ENCODE assay signal across 8 cellular contexts in genomic region chr12:55966408-55967281, GRCh38. TPM values are rescaled to one million over a fixed set of nuclear protein-coding genes. Genes with fewer than 3 reads are reported as not detected.
A peak's percentile ranks its signal among the peaks of the same experiment; 100 is the strongest.
DNase-seq lines count a peak whose midpoint lies in the region; ATAC-seq, FAIRE-seq and TF ChIP-seq lines count a peak whose summit lies in the region.

Gene CDK2 (plus strand): TSS chr12:55966830. CDS start chr12:55967009, 179 bp downstream.

- H4K8ac ChIP-seq in H1 (ENCODE audit: extremely low read depth, insufficient read depth, low read length) (peak within 1 kb of the TSS; percentile 69; the same call in 1 of the 2 replicates), mesendoderm (ENCODE audit: low read depth, low read length) (no peak within 1 kb of the TSS)

- H2BK15ac ChIP-seq in H1 (ENCODE audit: low read length) = no peak within 1 kb of the TSS
- no peak within 1 kb of the TSS for H2BK15ac ChIP-seq in mesendoderm (replicated peaks; ENCODE audit: low read depth)

- H3K27me3 ChIP-seq in H1 (replicated peaks in 1 of 4; ENCODE audit: control insufficient read depth in 3 of 4, extremely low read depth in 1 of 4, insufficient read depth in 3 of 4, low read length in 3 of 4) (no peaks in the 10 kb centered on the region), mesendoderm (ENCODE audit: insufficient read depth, low read length, poor library complexity) (no peaks in the 10 kb centered on the region)

- no peak for TF ChIP-seq EP300 in H1 (IDR thresholded peaks at IDR 0.05; ENCODE audit: borderline replicate concordance in 1 of 2, low read depth in 2 of 2, low read length in 2 of 2)

- DNase-seq in COLO829 (ENCODE audit: low spot score) = peak; percentile 86
- peak; percentile 84 for DNase-seq in HPDE6-E6E7 (ENCODE audit: extremely low spot score)
- peak; percentile 77 to 87 for DNase-seq in NOMO-1 (lab: John Stamatoyannopoulos, UW; ENCODE audit: unreplicated experiment in 2 of 2)
- peak; percentile 78 to 81 for DNase-seq in activated CD8-positive, alpha-beta memory T cell treated with anti-CD3 and anti-CD28 coated beads for 4 hours (ENCODE audit: low read depth in 2 of 2)
- peak in 1 of 2 experiments; percentile 98 for DNase-seq in H1 (ENCODE audit: low read depth in 1 of 2, low spot score in 2 of 2)
- peak; percentile 93 for DNase-seq in mesendoderm
- peak; percentile 84 for DNase-seq in stimulated activated CD8-positive, alpha-beta memory T cell treated with anti-CD3 and anti-CD28 coated beads, Interleukin-12 subunit alpha, Interleukin-12 subunit beta, amount 100 ng/mL, for 4 hours (ENCODE audit: low read depth)

- TF ChIP-seq POLR2A in H1 (IDR thresholded peaks at IDR 0.05; ENCODE audit: control extremely low read depth in 1 of 2, low read depth in 2 of 2, low read length in 2 of 2) = peak; percentile 31 to 73

- H2BK5ac ChIP-seq in H1 (ENCODE audit: low read depth, low read length) (peak within 1 kb of the TSS; percentile 75; the same call in 1 of the 2 replicates), mesendoderm (ENCODE audit: low read length) (peak within 1 kb of the TSS; percentile 76)

- no peak within 1 kb of the TSS for H2BK20ac ChIP-seq in H1 (ENCODE audit: low read length)

- FAIRE-seq in H1 (lab: Jason Lieb, UNC) = no peak

- CTCF ChIA-PET in H1 (lab: Charles Lee; ENCODE audit: partially characterized antibody) = interaction anchor here (0.6 to 1.4 kb wide), 3 partner anchors 36 to 1040 kb away, joined by 3 to 5 read pairs (median 3); no protein-coding TSS in a partner anchor

- H3K18ac ChIP-seq in H1 (ENCODE audit: extremely low read depth, low read length) (peak within 1 kb of the TSS; percentile 62), mesendoderm (ENCODE audit: low read length) (peak within 1 kb of the TSS; percentile 91)

- no peak within 1 kb of the TSS for H4K91ac ChIP-seq in H1 (replicated peaks; ENCODE audit: insufficient read length, low read length)

- no peak within 1 kb of the TSS for H2BK120ac ChIP-seq in H1 (replicated peaks; ENCODE audit: low read depth, low read length)
- peak within 1 kb of the TSS; percentile 6 for H2BK120ac ChIP-seq in mesendoderm (ENCODE audit: low read depth, low read length)

- peak within 1 kb of the TSS; percentile 75 for H2BK12ac ChIP-seq in H1 (ENCODE audit: low read depth, low read length)

- H3K36me3 ChIP-seq in H1 (ENCODE audit: control insufficient read depth in 2 of 4, insufficient read depth in 4 of 4, low read length in 3 of 4) (peaks cover 2 to 27% (median 14%) of the 10 kb centered on the region in 4 experiments; a peak in 5 of 8 replicates), mesendoderm (ENCODE audit: control insufficient read depth, insufficient read depth, low read length) (peaks cover 3% of the 10 kb centered on the region)

- H3K79me1 ChIP-seq in H1 (ENCODE audit: low read depth, low read length) (peaks cover 2% of the 10 kb centered on the region; the same call in 1 of the 2 replicates), mesendoderm (ENCODE audit: low read length) (peaks cover 8% of the 10 kb centered on the region)

- WGBS in H1 (ENCODE audit: extremely low coverage in 1 of 2, insufficient coverage in 1 of 2, insufficient read length in 1 of 2, insufficient replicate concordance in 2 of 2, low coverage in 1 of 2, low lambda C conversion rate in 2 of 2, missing lambda C conversion rate in 1 of 2), 2 experiments = 2% methylated on average over 37 of the region's 45 CpGs; no CpG with 5 or more reads in 1 of the 2 experiments
- no CpG with 5 or more reads among the region's 45 CpGs for WGBS in mesendoderm (ENCODE audit: extremely low coverage, insufficient coverage, low lambda C conversion rate)

- POLR2A ChIA-PET in H1 (lab: Charles Lee; ENCODE audit: partially characterized antibody) = interaction anchor here (0.6 to 2.1 kb wide), 8 partner anchors 8 to 222 kb away, joined by 3 to 6 read pairs (median 4); partner anchors contain the start of gene SUOX

- no peaks in the 10 kb centered on the region for H3K9me3 ChIP-seq in H1 (ENCODE audit: insufficient read depth in 2 of 2, low read depth in 1 of 2, low read length in 1 of 2)

- TF ChIP-seq CTCF in H1 (IDR thresholded peaks at IDR 0.05; ENCODE audit: control extremely low read depth in 1 of 3, insufficient read depth in 1 of 3, low read depth in 1 of 3, low read length in 3 of 3) = no peak

- H3K14ac ChIP-seq in H1 (ENCODE audit: insufficient read length) = no peak within 1 kb of the TSS

- H3K4ac ChIP-seq in H1 (replicated peaks; ENCODE audit: insufficient read length, low read depth, low read length) = no peak within 1 kb of the TSS
- peak within 1 kb of the TSS; percentile 17 for H3K4ac ChIP-seq in mesendoderm (ENCODE audit: low read depth, low read length)

- peaks cover 12% of the 10 kb centered on the region; the same call in 1 of the 2 replicates for H3K23me2 ChIP-seq in H1 (ENCODE audit: low read depth, low read length)

- H4K5ac ChIP-seq in H1 (ENCODE audit: insufficient read length, low read depth, low read length) (no peak within 1 kb of the TSS), mesendoderm (ENCODE audit: low read length) (no peak within 1 kb of the TSS)

- H4K20me1 ChIP-seq in H1 (replicated peaks in 1 of 2; ENCODE audit: control insufficient read depth in 1 of 2, insufficient read depth in 2 of 2, low read length in 2 of 2) = no peaks in the 10 kb centered on the region

- H3K4me2 ChIP-seq in H1 (ENCODE audit: insufficient read depth in 1 of 2, low read depth in 2 of 2, low read length in 2 of 2) (peak within 1 kb of the TSS; percentile 78 to 90), mesendoderm (ENCODE audit: low read length) (peak within 1 kb of the TSS; percentile 93)

- no peak within 1 kb of the TSS for H2AK5ac ChIP-seq in H1 (ENCODE audit: low read depth, low read length)
- H2AK5ac ChIP-seq in mesendoderm (ENCODE audit: low read length) = peak within 1 kb of the TSS; percentile 91

- peak within 1 kb of the TSS; percentile 33; the same call in 1 of the 2 replicates for H2AFZ ChIP-seq in H1 (ENCODE audit: low read length)

- H3K4me3 ChIP-seq in H1 (ENCODE audit: extremely low read depth in 1 of 4, insufficient read depth in 2 of 4, low read depth in 3 of 4, low read length in 4 of 4) (peak within 1 kb of the TSS; percentile 78 to 93 (median 88)), mesendoderm (ENCODE audit: low read length) (peak within 1 kb of the TSS; percentile 86)

- H3K9ac ChIP-seq in H1 (replicated peaks in 1 of 4; ENCODE audit: extremely low read depth in 1 of 4, low read depth in 3 of 4, low read length in 3 of 4) = peak within 1 kb of the TSS; percentile 70 to 83 (median 76)
- peak within 1 kb of the TSS; percentile 92 for H3K9ac ChIP-seq in mesendoderm (ENCODE audit: low read length)

- H3K4me1 ChIP-seq in H1 (replicated peaks in 1 of 4; ENCODE audit: control insufficient read depth in 3 of 4, insufficient read depth in 4 of 4, low read length in 3 of 4) = peaks cover 2 to 13% (median 5%) of the 10 kb centered on the region in 4 experiments
- H3K4me1 ChIP-seq in mesendoderm (ENCODE audit: control insufficient read depth, low read depth, low read length) = peaks cover 16% of the 10 kb centered on the region

- H3K23ac ChIP-seq in H1 (ENCODE audit: insufficient read length) (no peak within 1 kb of the TSS), mesendoderm (ENCODE audit: low read length) (no peak within 1 kb of the TSS)

- ATAC-seq in GM19467 (IDR thresholded peaks at IDR 0.05; ENCODE audit: unreplicated experiment) = peak; percentile 90

- no peak for TF ChIP-seq RAD21 in H1 (IDR thresholded peaks at IDR 0.05 in 1 of 2, conservative IDR thresholded peaks at IDR 0.05 in 1 of 2; ENCODE audit: low read depth in 2 of 2, low read length in 2 of 2)

- H3K79me2 ChIP-seq in H1 (ENCODE audit: control insufficient read depth in 1 of 2, insufficient read depth in 2 of 2, low read length in 2 of 2) (peaks cover 3 to 18% of the 10 kb centered on the region in 2 experiments; a peak in 3 of 4 replicates), mesendoderm (ENCODE audit: control insufficient read depth, insufficient read depth, low read length) (peaks cover 15% of the 10 kb centered on the region)

- H3K56ac ChIP-seq in H1 (replicated peaks; ENCODE audit: insufficient read length, low read depth, low read length) = no peak within 1 kb of the TSS
- H3K56ac ChIP-seq in mesendoderm (ENCODE audit: low read length) = peak within 1 kb of the TSS; percentile 93

- H3K27ac ChIP-seq in H1 (ENCODE audit: low read depth, low read length) (peak within 1 kb of the TSS; percentile 51; the same call in 1 of the 2 replicates), mesendoderm (ENCODE audit: low read depth, low read length) (peak within 1 kb of the TSS; percentile 84)

TF ChIP-seq in H1, 55 proteins besides CTCF, POLR2A, EP300 and RAD21 (continues in another document):
- TF ChIP-seq JUND (IDR thresholded peaks at IDR 0.05; ENCODE audit: low read length) (no peak), BACH1 (IDR thresholded peaks at IDR 0.05; ENCODE audit: low read length) (no peak), EZH2 (IDR thresholded peaks at IDR 0.05; ENCODE audit: low read depth, low read length, severe bottlenecking) (no peak), NANOG (IDR thresholded peaks at IDR 0.05; ENCODE audit: insufficient read depth, low read depth, low read length, poor library complexity, severe bottlenecking) (no peak), SUZ12 (IDR thresholded peaks at IDR 0.05; ENCODE audit: low read length) (no peak), RXRA (IDR thresholded peaks at IDR 0.05; ENCODE audit: insufficient read depth, low read depth, low read length) (no peak), ATF3 (IDR thresholded peaks at IDR 0.05; ENCODE audit: insufficient read depth, low read depth, low read length) (no peak), JUN (IDR thresholded peaks at IDR 0.05; ENCODE audit: low read depth, low read length) (no peak), TCF12 (IDR thresholded peaks at IDR 0.05; ENCODE audit: low read depth, low read length) (no peak), SP2 (IDR thresholded peaks at IDR 0.05; ENCODE audit: low read length) (no peak), TBP (IDR thresholded peaks at IDR 0.05; ENCODE audit: low read depth, low read length) (peak; percentile 17), CHD2 (IDR thresholded peaks at IDR 0.05; ENCODE audit: low read length) (no peak)

RNA-seq across cellular contexts. Expression of gene CDK2, which starts in this region (rescaled TPM):
- 41.7 and 42.5 TPM in 2 replicates for total RNA-seq in H1 (2021; fragmentation: NEBNext Ultra II Directional; extraction: Animal tissue kit (Norgen Biotek cat#: 25700))
- 39.4 and 41.6 TPM in 2 replicates for polyA plus RNA-seq in H1 (2011; rRNA removed)
- 45.7 TPM for polyA plus RNA-seq in H1 (2011; cell fraction: cytosol; rRNA removed)
- polyA plus RNA-seq in H1 (2011; cell fraction: nucleus; rRNA removed) = 79.8 TPM
- 49.9 to 51.7 TPM (median 51.1 TPM) in 4 replicates for polyA plus RNA-seq in H1 (2012, experiment 1 of 2)
- polyA plus RNA-seq in H1 (2012, experiment 2 of 2) = 24.2 TPM
- 34.7 TPM for polyA plus RNA-seq in H1 (2013, experiment 1 of 2)
- 34.4 TPM for polyA plus RNA-seq in H1 (2013, experiment 2 of 2)
- polyA minus RNA-seq in H1 (2011; rRNA and poly(A)+ RNA removed) = 54.2 and 61.6 TPM in 2 replicates
- 28.5 TPM for polyA minus RNA-seq in H1 (2011; cell fraction: cytosol; rRNA and poly(A)+ RNA removed)
- polyA minus RNA-seq in H1 (2011; cell fraction: nucleus; rRNA and poly(A)+ RNA removed) = 24.8 TPM
- polyA plus RNA-seq in mesendoderm (2013, experiment 1 of 2) = 49.3 TPM
- polyA plus RNA-seq in mesendoderm (2013, experiment 2 of 2) = 50.6 TPM
